19 cellular contexts compared by ENCODE assay signal in genomic region chr5:116271432-116271831, GRCh38.
A peak's percentile ranks its signal among the peaks of the same experiment; 100 is the strongest.
DNase-seq lines count a peak whose midpoint lies in the region; ATAC-seq and TF ChIP-seq lines count a peak whose summit lies in the region.
"Had no signal": no experiment of that assay in that cellular context is flagged by ENCODE, and none has a peak within 500 bp of the region (broad histone marks: within the 10 kb centered on the region; RNA-seq: fewer than 3 reads in every experiment).

No MANE protein-coding gene starts in this region.

- ATAC-seq in HG03175 (IDR thresholded peaks at IDR 0.05; ENCODE audit: unreplicated experiment), result peak; percentile 36
- ATAC-seq in GM18870 (IDR thresholded peaks at IDR 0.05; ENCODE audit: unreplicated experiment), result no peak
- ATAC-seq in HG03439 (IDR thresholded peaks at IDR 0.05; ENCODE audit: unreplicated experiment), result no peak

- DNase-seq in ELR (ENCODE audit: low read depth) (peak; percentile 51), astrocyte of the spinal cord (ENCODE audit: low read depth, low spot score) (peak; percentile 72), kidney tubule cell (ENCODE audit: low spot score) (peak; percentile 53), SKM-1 (lab: John Stamatoyannopoulos, UW; ENCODE audit: unreplicated experiment) (no peak)
- DNase-seq: activated CD4-positive, CD25-positive, alpha-beta regulatory T cell; activated naive CD4-positive, alpha-beta T cell treated with anti-CD3 and anti-CD28 coated beads, Interleukin-2, amount 50 U/mL, for 16 hours; C1 segment of cervical spinal cord; caudate nucleus; head of caudate nucleus; islet precursor cell; MG63; NCI-H82; nucleus accumbens; stimulated activated naive CD4-positive, alpha-beta T cell; T-helper 1 cell had no signal

- no peak overlapping the region for H3K4me3 ChIP-seq in astrocyte of the spinal cord (ENCODE audit: low read depth, low read length)
- H3K4me3 ChIP-seq: MG63, smooth muscle cell had no signal

- in situ Hi-C loops in astrocyte of the spinal cord (cut with HindIII; ENCODE audit: low sequenced_read_pairs), result no loop called here

- TF ChIP-seq CTCF in astrocyte of the spinal cord (IDR thresholded peaks at IDR 0.05; ENCODE audit: low read depth, low read length), result no peak
